ENCODE assay signal across 1 cellular context in genomic region chr4:78781086-78781630, GRCh38.
TF ChIP-seq lines count a peak whose summit lies in the region.

No MANE protein-coding gene starts in this region.

TF ChIP-seq in HEK293T, 16 proteins besides CTCF, POLR2A, EP300 and RAD21 (continued from another document):
- TF ChIP-seq FOXA1 (IDR thresholded peaks at IDR 0.05) (no peak), L3MBTL2 (conservative IDR thresholded peaks at IDR 0.05) (no peak), PKNOX1 (IDR thresholded peaks at IDR 0.05) (no peak), SP1 (IDR thresholded peaks at IDR 0.05) (no peak), ARNT (IDR thresholded peaks at IDR 0.05) (no peak), FOXK2 (IDR thresholded peaks at IDR 0.05) (no peak), BHLHE40 (IDR thresholded peaks at IDR 0.05; ENCODE audit: borderline replicate concordance) (no peak), HDGF (IDR thresholded peaks at IDR 0.05; ENCODE audit: borderline replicate concordance) (no peak), FOXM1 (IDR thresholded peaks at IDR 0.05; ENCODE audit: borderline replicate concordance) (no peak), TARDBP (IDR thresholded peaks at IDR 0.05) (no peak), NFRKB (IDR thresholded peaks at IDR 0.05) (no peak), ELF4 (IDR thresholded peaks at IDR 0.05) (no peak), LEF1 (IDR thresholded peaks at IDR 0.05; ENCODE audit: borderline replicate concordance) (no peak), ZNF384 (IDR thresholded peaks at IDR 0.05) (no peak)
